In genomic region chr10:29650552-29650944, GRCh38 we compare ENCODE assay signal across 25 cellular contexts.
"Had no signal": no experiment of that assay in that cellular context is flagged by ENCODE, and none has a peak within 500 bp of the region (broad histone marks: within the 10 kb centered on the region; RNA-seq: fewer than 3 reads in every experiment).

No MANE protein-coding gene starts in this region.

- H3K27ac Mint-ChIP-seq: activated CD4-positive, alpha-beta memory T cell treated with anti-CD3 and anti-CD28 coated beads for 36 hours; activated CD4-positive, alpha-beta T cell treated with anti-CD3 and anti-CD28 coated beads, Interleukin-2, amount 10 ng/mL, durations not matched to agents 7 days and 5 days; activated naive CD4-positive, alpha-beta T cell treated with anti-CD3 and anti-CD28 coated beads for 36 hours; activated naive CD8-positive, alpha-beta T cell; activated T-helper 17 cell treated with anti-CD3 and anti-CD28 coated beads, Interleukin-2, amount 50 U/mL, for 72 hours; brain had no signal

- H3K27me3 Mint-ChIP-seq: activated CD4-positive, alpha-beta memory T cell treated with anti-CD3 and anti-CD28 coated beads for 36 hours; activated naive CD8-positive, alpha-beta T cell; activated T-helper 17 cell treated with anti-CD3 and anti-CD28 coated beads, Interleukin-2, amount 50 U/mL, for 72 hours; central memory CD8-positive, alpha-beta T cell had no signal

- H3K27ac ChIP-seq: PC-9, VCaP had no signal

- H3K9me3 Mint-ChIP-seq: activated CD4-positive, alpha-beta memory T cell treated with anti-CD3 and anti-CD28 coated beads for 36 hours; activated CD4-positive, alpha-beta T cell treated with anti-CD3 and anti-CD28 coated beads, Interleukin-2, amount 10 ng/mL, durations not matched to agents 7 days and 5 days; activated naive CD4-positive, alpha-beta T cell treated with anti-CD3 and anti-CD28 coated beads for 36 hours; activated T-helper 17 cell treated with anti-CD3 and anti-CD28 coated beads, Interleukin-2, amount 50 U/mL, for 72 hours; central memory CD8-positive, alpha-beta T cell had no signal

- ATAC-seq: activated T-helper 17 cell treated with anti-CD3 and anti-CD28 coated beads, Interleukin-2, amount 50 U/mL, for 72 hours had no signal

- H3K4me3 ChIP-seq: PC-9 had no signal

- DNase-seq: activated CD4-positive, alpha-beta memory T cell treated with anti-CD3 and anti-CD28 coated beads for 36 hours; activated CD4-positive, alpha-beta T cell treated with anti-CD3 and anti-CD28 coated beads, Interleukin-2, amount 10 ng/mL, durations not matched to agents 7 days and 5 days; activated CD4-positive, CD25-positive, alpha-beta regulatory T cell; activated CD8-positive, alpha-beta memory T cell treated with anti-CD3 and anti-CD28 coated beads for 24 hours; activated gamma-delta T cell; activated naive CD4-positive, alpha-beta T cell treated with anti-CD3 and anti-CD28 coated beads for 36 hours; activated T-cell treated with anti-CD3 and anti-CD28 coated beads, Interleukin-2, amount 50 U/mL, for 48 hours; amygdala; KG1; NCI-H1092; NCI-H1417; NCI-H1694; NCI-H2029 treated with DMSO at 0.1 percent for 48 hours; NCI-H345; NCI-H510A; NCI-H69; PC-9; SHP77 treated with DMSO at 0.1 percent for 48 hours; T-helper 2 cell; T1000 had no signal

- H2AFZ ChIP-seq: PC-9 had no signal

- H3K4me2 ChIP-seq: PC-9 had no signal

- H3K4me3 Mint-ChIP-seq: activated CD4-positive, alpha-beta memory T cell treated with anti-CD3 and anti-CD28 coated beads for 36 hours; activated CD4-positive, alpha-beta T cell treated with anti-CD3 and anti-CD28 coated beads, Interleukin-2, amount 10 ng/mL, durations not matched to agents 7 days and 5 days; activated naive CD4-positive, alpha-beta T cell treated with anti-CD3 and anti-CD28 coated beads for 36 hours; activated naive CD8-positive, alpha-beta T cell; activated T-helper 17 cell treated with anti-CD3 and anti-CD28 coated beads, Interleukin-2, amount 50 U/mL, for 72 hours; brain; central memory CD8-positive, alpha-beta T cell had no signal
